In genomic region chr4:68995292-68995691, GRCh38 we compare ENCODE assay signal across 21 cellular contexts.
DNase-seq lines count a peak whose midpoint lies in the region; ATAC-seq and FAIRE-seq lines count a peak whose summit lies in the region.
"Had no signal": no experiment of that assay in that cellular context is flagged by ENCODE, and none has a peak within 500 bp of the region (broad histone marks: within the 10 kb centered on the region; RNA-seq: fewer than 3 reads in every experiment).

No MANE protein-coding gene starts in this region.

- ATAC-seq in GM18517 (IDR thresholded peaks at IDR 0.05; ENCODE audit: unreplicated experiment) (peak; percentile 77), GM19351 (IDR thresholded peaks at IDR 0.05; ENCODE audit: unreplicated experiment) (peak; percentile 57), HG02852 (IDR thresholded peaks at IDR 0.05; ENCODE audit: unreplicated experiment) (peak; percentile 56), HG03520 (IDR thresholded peaks at IDR 0.05; ENCODE audit: unreplicated experiment) (peak; percentile 65)
- ATAC-seq in stimulated activated memory B cell treated with anti-CD40 and anti-IgM and Interleukin-4, amounts not matched to agents 10 μg/mL and 1 μg/mL and 100 μg/mL, for 72 hours, result no peak
- ATAC-seq: HCT116, HepG2 had no signal

- no peak overlapping the region for H3K27ac Mint-ChIP-seq in stimulated activated memory B cell treated with anti-CD40 and anti-IgM and Interleukin-4, amounts not matched to agents 10 μg/mL and 1 μg/mL and 100 μg/mL, for 72 hours
- H3K27ac Mint-ChIP-seq: CD4-positive, alpha-beta memory T cell had no signal

- H3K27me3 Mint-ChIP-seq in stimulated activated memory B cell treated with anti-CD40 and anti-IgM and Interleukin-4, amounts not matched to agents 10 μg/mL and 1 μg/mL and 100 μg/mL, for 72 hours, result no peaks in the 10 kb centered on the region
- H3K27me3 Mint-ChIP-seq: CD4-positive, alpha-beta memory T cell had no signal

- DNase-seq in GM19239 (ENCODE audit: insufficient read length, low spot score) (no peak), AML-193 (lab: John Stamatoyannopoulos, UW) (no peak)
- DNase-seq in activated naive CD4-positive, alpha-beta T cell (lab: John Stamatoyannopoulos, UW), result no peak
- DNase-seq: CD4-positive, alpha-beta memory T cell; DMS79; GOT3; KG1; NCI-H1105 treated with DMSO at 0.1 percent for 48 hours; NCI-H1694 treated with DMSO at 0.1 percent for 48 hours; NCI-H510A treated with DMSO at 0.1 percent for 48 hours; NCI-H774; OCI-M1; SHP77 had no signal

- H3K36me3 Mint-ChIP-seq in stimulated activated memory B cell treated with anti-CD40 and anti-IgM and Interleukin-4, amounts not matched to agents 10 μg/mL and 1 μg/mL and 100 μg/mL, for 72 hours, result no peaks in the 10 kb centered on the region
- H3K36me3 Mint-ChIP-seq: CD4-positive, alpha-beta memory T cell had no signal

- no peaks in the 10 kb centered on the region for H3K9me3 Mint-ChIP-seq in stimulated activated memory B cell treated with anti-CD40 and anti-IgM and Interleukin-4, amounts not matched to agents 10 μg/mL and 1 μg/mL and 100 μg/mL, for 72 hours

- FAIRE-seq in GM19239 (lab: Jason Lieb, UNC), result no peak
- FAIRE-seq: A204.1, HepG2 had no signal

- H3K4me3 Mint-ChIP-seq in stimulated activated memory B cell treated with anti-CD40 and anti-IgM and Interleukin-4, amounts not matched to agents 10 μg/mL and 1 μg/mL and 100 μg/mL, for 72 hours, result no peak overlapping the region

- H3K4me1 Mint-ChIP-seq in stimulated activated memory B cell treated with anti-CD40 and anti-IgM and Interleukin-4, amounts not matched to agents 10 μg/mL and 1 μg/mL and 100 μg/mL, for 72 hours, result no peaks in the 10 kb centered on the region
- H3K4me1 Mint-ChIP-seq: CD4-positive, alpha-beta memory T cell had no signal
